ENCODE assay signal across 8 cellular contexts in genomic region chrX:93874554-93874953, GRCh38.
DNase-seq lines count a peak whose midpoint lies in the region; ATAC-seq and TF ChIP-seq lines count a peak whose summit lies in the region.

No MANE protein-coding gene starts in this region.

- no CpG with 5 or more reads among the region's 4 CpGs for WGBS in iPS DF 6.9 (ENCODE audit: insufficient coverage, insufficient read length)

- no peaks in the 10 kb centered on the region for H3K9me2 ChIP-seq in GM23338 (ENCODE audit: insufficient read depth)

- peaks cover 2% of the 10 kb centered on the region; the same call in 2 of the 3 replicates for H3K4me1 Mint-ChIP-seq in GM23338

- H3K36me3 ChIP-seq in A673 (ENCODE audit: insufficient read depth, low read length, poor library complexity, severe bottlenecking) (no peaks in the 10 kb centered on the region), GM23338 (ENCODE audit: insufficient read depth) (no peaks in the 10 kb centered on the region; the same call in 1 of the 2 replicates), SJCRH30 (no peaks in the 10 kb centered on the region), iPS DF 6.9 (ENCODE audit: control insufficient read depth, insufficient read depth, low read length) (no peaks in the 10 kb centered on the region), uterus (no peaks in the 10 kb centered on the region)

- TF ChIP-seq CTCF in A673 (conservative IDR thresholded peaks at IDR 0.05; ENCODE audit: low read depth, low read length) (peak; percentile 70), GM23338 (conservative IDR thresholded peaks at IDR 0.05; ENCODE audit: low read depth in 2 of 2) (peak; percentile 55 to 64), uterus (IDR thresholded peaks at IDR 0.05) (peak in 2 of 4 experiments; percentile 12 to 19)

- H3F3A ChIP-seq in GM23338 (replicated peaks; ENCODE audit: low read depth) = no peaks in the 10 kb centered on the region

- CTCF ChIA-PET in A673 (lab: Charles Lee) = no interaction called here

- H3K27me3 Mint-ChIP-seq in GM23338 (ENCODE audit: insufficient read depth, low read depth, poor library complexity) = peaks cover under 1% of the 10 kb centered on the region

- POLR2A ChIA-PET in A673 (lab: Charles Lee; ENCODE audit: low non-redundant PET) = no interaction called here

- ATAC-seq in GM23338 = no peak; the same call in 2 of the 3 replicates

- H3K27ac ChIP-seq in A673 (ENCODE audit: low read depth, low read length, poor library complexity, severe bottlenecking) (no peak overlapping the region), GM23338 (ENCODE audit: low read depth) (no peak overlapping the region), SJCRH30 (no peak overlapping the region), iPS DF 6.9 (ENCODE audit: low read length) (no peak overlapping the region), uterus (no peak overlapping the region)

- no peak overlapping the region for H3K27ac Mint-ChIP-seq in GM23338

- H3K27me3 ChIP-seq in A673 (replicated peaks; ENCODE audit: insufficient read depth, low read depth, low read length, poor library complexity) (no peaks in the 10 kb centered on the region), GM23338 (ENCODE audit: insufficient read depth) (no peaks in the 10 kb centered on the region), SJCRH30 (no peaks in the 10 kb centered on the region), iPS DF 6.9 (ENCODE audit: control insufficient read depth, insufficient read depth, low read length) (no peaks in the 10 kb centered on the region), uterus (no peaks in the 10 kb centered on the region)

- H4K20me1 ChIP-seq in GM23338 (replicated peaks; ENCODE audit: insufficient read depth) = no peaks in the 10 kb centered on the region

- H3K9me3 ChIP-seq in A673 (ENCODE audit: low read depth, low read length, poor library complexity, severe bottlenecking) = no peaks in the 10 kb centered on the region
- no peaks in the 10 kb centered on the region for H3K9me3 ChIP-seq in SJCRH30 (replicated peaks)
- H3K9me3 ChIP-seq in iPS DF 6.9 (ENCODE audit: control insufficient read depth, insufficient read depth, low read length) = no peaks in the 10 kb centered on the region
- peaks cover 0 to 3% of the 10 kb centered on the region in 2 donors for H3K9me3 ChIP-seq in uterus

- H3K4me2 ChIP-seq in GM23338 = no peak overlapping the region

- H3K36me3 Mint-ChIP-seq in GM23338 (ENCODE audit: low read depth) = peaks cover 42% of the 10 kb centered on the region

- intact Hi-C loops in A673 (cut with micrococcal nuclease; ENCODE audit: unreplicated experiment) (loop anchor here (2.0 kb wide), 1 partner anchor 184 kb away; no protein-coding TSS in a partner anchor), uterus (cut with DNase I; ENCODE audit: low total_unique reads) (no loop called here)

- no peak for TF ChIP-seq POLR2A in uterus (IDR thresholded peaks at IDR 0.05)

- no peaks in the 10 kb centered on the region for H3K4me1 ChIP-seq in A673 (ENCODE audit: insufficient read depth, low read length, poor library complexity, severe bottlenecking)
- no peaks in the 10 kb centered on the region for H3K4me1 ChIP-seq in GM23338 (ENCODE audit: insufficient read depth)
- H3K4me1 ChIP-seq in SJCRH30 = no peaks in the 10 kb centered on the region
- H3K4me1 ChIP-seq in iPS DF 6.9 (ENCODE audit: control insufficient read depth, insufficient read depth, low read length) = no peaks in the 10 kb centered on the region
- H3K4me1 ChIP-seq in uterus = no peaks in the 10 kb centered on the region

- BruUV-seq in A673 (replicated peaks; lab: Mats Ljungman, UMichigan) = no TSS peak

- H3K4me3 ChIP-seq in A673 (ENCODE audit: low read depth, low read length, poor library complexity, severe bottlenecking) (no peak overlapping the region), GM23338 (no peak overlapping the region), SJCRH30 (no peak overlapping the region), iPS DF 6.9 (ENCODE audit: low read length) (no peak overlapping the region), uterus (no peak overlapping the region)

- DNase-seq in A673 (ENCODE audit: low spot score) = peak; percentile 51
- peak; percentile 76 for DNase-seq in GM23338 (ENCODE audit: low spot score)
- DNase-seq in SJCRH30 = peak; percentile 5 to 49
- DNase-seq in iPS DF 6.9 (ENCODE audit: low read depth, low spot score) = peak; percentile 39
- DNase-seq in GM19238 (ENCODE audit: insufficient read length, low spot score) = no peak
- no peak for DNase-seq in stimulated activated CD4-positive, alpha-beta T cell treated with anti-CD3 and anti-CD28 coated beads, Interleukin-2, amount 100 ng/mL, for 24 hours
- DNase-seq in activated CD4-positive, CD25-positive, alpha-beta regulatory T cell treated with anti-CD3 and anti-CD28 coated beads, Interleukin-2, amount 50 U/mL, for 72 hours = no peak
- DNase-seq in uterus = no peak

- no peak overlapping the region for H3K4me3 Mint-ChIP-seq in GM23338

- H2AFZ ChIP-seq in GM23338 = no peak overlapping the region

- peaks cover 40% of the 10 kb centered on the region for H3K9me3 Mint-ChIP-seq in GM23338

- H3K79me2 ChIP-seq in GM23338 (replicated peaks; ENCODE audit: insufficient read depth) = no peaks in the 10 kb centered on the region

TF ChIP-seq in GM23338, 12 proteins besides CTCF, POLR2A, EP300 and RAD21 (continues in another document):
- no peak for TF ChIP-seq STAT1 (IDR thresholded peaks at IDR 0.05; ENCODE audit: unreplicated experiment)
- no peak for TF ChIP-seq ZNF331 (CRISPR knock-in tag; IDR thresholded peaks at IDR 0.05; ENCODE audit: low read depth)
- no peak for TF ChIP-seq ZNF114 (CRISPR knock-in tag; IDR thresholded peaks at IDR 0.05)
- TF ChIP-seq CREB1 (CRISPR knock-in tag; IDR thresholded peaks at IDR 0.05; ENCODE audit: low read depth) = no peak
- TF ChIP-seq EZH2phosphoT487 (IDR thresholded peaks at IDR 0.05; ENCODE audit: unreplicated experiment) = no peak
- TF ChIP-seq REST (IDR thresholded peaks at IDR 0.05; ENCODE audit: unreplicated experiment) = no peak
- TF ChIP-seq EZH2 (IDR thresholded peaks at IDR 0.05; ENCODE audit: low read depth, unreplicated experiment) = no peak

Comparison
In these comparisons a context has a peak if more than half of its experiments do, and no peak if none do; other contexts are left out.
1. DNase-seq: peak in A673 (single experiment), GM23338 (single experiment), SJCRH30 (2 of 2) and iPS DF 6.9 (single experiment); none in GM19238 (single experiment), stimulated activated CD4-positive, alpha-beta T cell treated with anti-CD3 and anti-CD28 coated beads, Interleukin-2, amount 100 ng/mL, for 24 hours (0 of 2), activated CD4-positive, CD25-positive, alpha-beta regulatory T cell treated with anti-CD3 and anti-CD28 coated beads, Interleukin-2, amount 50 U/mL, for 72 hours (single experiment) and uterus (0 of 2).